ENCODE assay signal across 1 cellular context in genomic region chr19:28292822-28293500, GRCh38.
A peak's percentile ranks its signal among the peaks of the same experiment; 100 is the strongest.
TF ChIP-seq lines count a peak whose summit lies in the region.

No MANE protein-coding gene starts in this region.

TF ChIP-seq in H1, 55 proteins besides CTCF, POLR2A, EP300 and RAD21:
- no peak for TF ChIP-seq TCF12 (IDR thresholded peaks at IDR 0.05; ENCODE audit: low read depth, low read length)
- peak; percentile 44; the same call in 1 of the 2 replicates for TF ChIP-seq MAX (IDR thresholded peaks at IDR 0.05)
- TF ChIP-seq SP1 (IDR thresholded peaks at IDR 0.05; ENCODE audit: low read depth, low read length): 0 out of 2 replicates have a peak, but pooled peaks have one; percentile 20
- TF ChIP-seq YY1 (IDR thresholded peaks at IDR 0.05; ENCODE audit: low read depth, low read length): no peak
- no peak for TF ChIP-seq BRCA1 (IDR thresholded peaks at IDR 0.05; ENCODE audit: low read depth, low read length)
- no peak for TF ChIP-seq ATF3 (IDR thresholded peaks at IDR 0.05; ENCODE audit: insufficient read depth, low read depth, low read length)
- no peak for TF ChIP-seq GTF2F1 (IDR thresholded peaks at IDR 0.05; ENCODE audit: borderline replicate concordance, low read depth, low read length)
- no peak for TF ChIP-seq E2F6 (IDR thresholded peaks at IDR 0.05)
- TF ChIP-seq FOSL1 (IDR thresholded peaks at IDR 0.05; ENCODE audit: insufficient read depth, low read depth, low read length): 0 out of 2 replicates have a peak, but pooled peaks have one; percentile 25
- no peak for TF ChIP-seq SIRT6 (IDR thresholded peaks at IDR 0.05; ENCODE audit: low read length)
- no peak for TF ChIP-seq KDM1A (IDR thresholded peaks at IDR 0.05; ENCODE audit: borderline replicate concordance, low read length)
- TF ChIP-seq TEAD4 (IDR thresholded peaks at IDR 0.05; ENCODE audit: low read depth, low read length): peak; percentile 82
- no peak for TF ChIP-seq NRF1 (IDR thresholded peaks at IDR 0.05; ENCODE audit: low read depth, low read length)
- TF ChIP-seq ZNF274 (IDR thresholded peaks at IDR 0.05; ENCODE audit: borderline replicate concordance, extremely low read depth, low read length): no peak
